In the genomic region with DNA sequence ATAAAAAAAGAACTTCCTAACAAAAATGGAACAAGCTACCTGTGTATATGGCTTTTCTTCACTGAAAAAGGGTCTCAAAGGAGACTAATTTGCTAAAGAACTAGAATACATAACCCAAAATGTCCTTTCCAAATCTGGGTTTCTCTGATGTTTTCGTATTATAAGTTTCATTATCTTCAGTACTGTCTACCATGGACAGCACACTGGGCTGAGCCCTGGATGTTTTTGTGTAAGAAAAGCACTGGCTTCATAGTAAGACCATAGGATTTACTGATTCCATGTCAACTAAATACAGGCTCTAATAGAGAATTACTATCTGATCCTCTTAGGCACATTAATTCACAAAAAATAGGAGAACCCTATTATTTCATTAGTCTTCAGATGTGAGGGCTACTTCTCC, we compare ENCODE assay signal across 13 cellular contexts.
A peak's percentile ranks its signal among the peaks of the same experiment; 100 is the strongest.
DNase-seq lines count a peak whose midpoint lies in the region; ATAC-seq and TF ChIP-seq lines count a peak whose summit lies in the region.
"Had no signal": no experiment of that assay in that cellular context is flagged by ENCODE, and none has a peak within 500 bp of the region (broad histone marks: within the 10 kb centered on the region; RNA-seq: fewer than 3 reads in every experiment).

No MANE protein-coding gene starts in this region.

- peaks cover 28% of the 10 kb centered on the region; the same call in 1 of the 2 replicates for H3K79me2 ChIP-seq in SK-N-SH (ENCODE audit: insufficient read depth)

- H4K20me1 ChIP-seq in SK-N-SH (ENCODE audit: insufficient read depth): peaks cover 5% of the 10 kb centered on the region; the same call in 1 of the 2 replicates

- TF ChIP-seq CTCF in SK-N-SH (IDR thresholded peaks at IDR 0.05) (no peak), choroid plexus epithelial cell (conservative IDR thresholded peaks at IDR 0.05; ENCODE audit: low read depth, low read length) (no peak), upper lobe of left lung (IDR thresholded peaks at IDR 0.05) (no peak)

- no peaks in the 10 kb centered on the region for H3K9me3 Mint-ChIP-seq in memory B cell

- DNase-seq in SK-N-SH (no peak), choroid plexus epithelial cell (ENCODE audit: low read depth) (peak; percentile 39), memory B cell (ENCODE audit: low spot score in 2 of 2) (no peak), SW480 (ENCODE audit: low spot score) (no peak), upper lobe of left lung (no peak)
- DNase-seq: AML-193, HCEC 1CT had no signal

- H3K4me1 ChIP-seq in SK-N-SH (ENCODE audit: control insufficient read depth in 1 of 2, insufficient read depth in 2 of 2, low read depth in 1 of 2, low read length in 1 of 2): peaks cover 0 to 4% of the 10 kb centered on the region in 2 experiments; a peak in 2 of 4 replicates
- no peaks in the 10 kb centered on the region for H3K4me1 ChIP-seq in upper lobe of left lung
- H3K4me1 ChIP-seq: BLaER1 had no signal

- H2AFZ ChIP-seq in SK-N-SH (ENCODE audit: low read depth): no peak overlapping the region

- no peaks in the 10 kb centered on the region for H3K27me3 Mint-ChIP-seq in memory B cell

- TF ChIP-seq EP300 in SK-N-SH (IDR thresholded peaks at IDR 0.05; ENCODE audit: borderline replicate concordance in 1 of 2, low read depth in 1 of 2, low read length in 1 of 2) (no peak), Ishikawa (IDR thresholded peaks at IDR 0.05; ENCODE audit: borderline replicate concordance) (no peak), upper lobe of left lung (IDR thresholded peaks at IDR 0.05) (no peak)

- CTCF ChIA-PET in SK-N-SH (lab: Yijun Ruan, JAX): interaction anchor here (1.2 kb wide), 1 partner anchor 131 kb away, joined by 4 read pairs; no protein-coding TSS in a partner anchor

- 93% methylated on average over 1 of the region's 1 CpG for WGBS in SK-N-SH (ENCODE audit: low lambda C conversion rate)
- 91 to 100% methylated on average over 1 of the region's 1 CpG for WGBS in upper lobe of left lung, 2 donors

- peaks cover 7% of the 10 kb centered on the region for H3F3A ChIP-seq in SK-N-SH (replicated peaks; ENCODE audit: insufficient read depth)

- H3K9me2 ChIP-seq in SK-N-SH: no peaks in the 10 kb centered on the region

- no peak overlapping the region for H3K27ac ChIP-seq in SK-N-SH (ENCODE audit: low read depth in 2 of 2, low read length in 1 of 2)
- H3K27ac ChIP-seq in upper lobe of left lung: no peak overlapping the region
- H3K27ac ChIP-seq: 22Rv1, BLaER1, HL-60 had no signal

- H3K27ac Mint-ChIP-seq in memory B cell: peak overlapping the region; percentile 37

- H3K36me3 ChIP-seq in SK-N-SH (replicated peaks in 1 of 2; ENCODE audit: control insufficient read depth in 1 of 2, insufficient read depth in 2 of 2, low read length in 1 of 2) (peaks cover 27% of the 10 kb centered on the region in 2 experiments), upper lobe of left lung (peaks cover 0 to 29% (median 0%) of the 10 kb centered on the region in 4 donors)

- no peak overlapping the region for H3K4me3 Mint-ChIP-seq in memory B cell

- peaks cover 28% of the 10 kb centered on the region for H3K36me3 Mint-ChIP-seq in memory B cell

- no peak overlapping the region for H3K9ac ChIP-seq in SK-N-SH
- H3K9ac ChIP-seq: BLaER1 had no signal

- H3K9me3 ChIP-seq in SK-N-SH (no peaks in the 10 kb centered on the region), upper lobe of left lung (no peaks in the 10 kb centered on the region)
- H3K9me3 ChIP-seq: BLaER1 had no signal

- TF ChIP-seq POLR2A in upper lobe of left lung (IDR thresholded peaks at IDR 0.05): no peak

- POLR2A ChIA-PET in SK-N-SH (lab: Yijun Ruan, JAX): no interaction called here

- no peak for ATAC-seq in SK-N-SH treated with all-trans-retinoic acid at 6 μM for 48 hours
- ATAC-seq in memory B cell (ENCODE audit: low read depth): no peak
- ATAC-seq in GM18519 (IDR thresholded peaks at IDR 0.05; ENCODE audit: low FRiP score, unreplicated experiment): no peak
- ATAC-seq in upper lobe of left lung (ENCODE audit: low FRiP score in 2 of 2): no peak

- no peaks in the 10 kb centered on the region for H3K4me1 Mint-ChIP-seq in memory B cell

- TF ChIP-seq RAD21 in SK-N-SH (IDR thresholded peaks at IDR 0.05; ENCODE audit: low read length) (no peak), Ishikawa (IDR thresholded peaks at IDR 0.05; ENCODE audit: low read depth) (no peak)

- no peaks in the 10 kb centered on the region for H3K27me3 ChIP-seq in SK-N-SH (ENCODE audit: insufficient read depth)
- no peaks in the 10 kb centered on the region for H3K27me3 ChIP-seq in upper lobe of left lung
- H3K27me3 ChIP-seq: BLaER1 had no signal

- H3K4me3 ChIP-seq in SK-N-SH (ENCODE audit: low read depth in 2 of 2, low read length in 1 of 2) (no peak overlapping the region), choroid plexus epithelial cell (ENCODE audit: low read depth, low read length) (no peak overlapping the region), upper lobe of left lung (no peak overlapping the region)
- H3K4me3 ChIP-seq: BLaER1 had no signal

- H3K4me2 ChIP-seq in SK-N-SH: no peak overlapping the region
- H3K4me2 ChIP-seq: BLaER1 had no signal

TF ChIP-seq in SK-N-SH, 30 proteins besides CTCF, POLR2A, EP300 and RAD21 (continues in another document):
- TF ChIP-seq CHD2 (IDR thresholded peaks at IDR 0.05; ENCODE audit: low read length, partially characterized antibody): no peak

TF ChIP-seq in SK-N-SH treated with all-trans-retinoic acid at 6 μM for 48 hours, 23 proteins besides CTCF, POLR2A, EP300 and RAD21 (continues in another document):
- TF ChIP-seq TCF4 (CRISPR knock-in tag; IDR thresholded peaks at IDR 0.05; ENCODE audit: borderline replicate concordance): no peak
- TF ChIP-seq OSR1 (CRISPR knock-in tag; IDR thresholded peaks at IDR 0.05): no peak
- TF ChIP-seq CSDC2 (CRISPR knock-in tag; IDR thresholded peaks at IDR 0.05): no peak
- no peak for TF ChIP-seq ARNTL (CRISPR knock-in tag; IDR thresholded peaks at IDR 0.05; ENCODE audit: borderline replicate concordance, low read depth)
- TF ChIP-seq TOX (CRISPR knock-in tag; IDR thresholded peaks at IDR 0.05; ENCODE audit: borderline replicate concordance): no peak
- TF ChIP-seq ZNF8 (CRISPR knock-in tag; IDR thresholded peaks at IDR 0.05): no peak
- TF ChIP-seq ZFP3 (CRISPR knock-in tag; IDR thresholded peaks at IDR 0.05): no peak
- TF ChIP-seq PPARA (CRISPR knock-in tag; IDR thresholded peaks at IDR 0.05; ENCODE audit: borderline replicate concordance): no peak
- TF ChIP-seq ZFP30 (CRISPR knock-in tag; IDR thresholded peaks at IDR 0.05): no peak
- TF ChIP-seq, protein P1, sequence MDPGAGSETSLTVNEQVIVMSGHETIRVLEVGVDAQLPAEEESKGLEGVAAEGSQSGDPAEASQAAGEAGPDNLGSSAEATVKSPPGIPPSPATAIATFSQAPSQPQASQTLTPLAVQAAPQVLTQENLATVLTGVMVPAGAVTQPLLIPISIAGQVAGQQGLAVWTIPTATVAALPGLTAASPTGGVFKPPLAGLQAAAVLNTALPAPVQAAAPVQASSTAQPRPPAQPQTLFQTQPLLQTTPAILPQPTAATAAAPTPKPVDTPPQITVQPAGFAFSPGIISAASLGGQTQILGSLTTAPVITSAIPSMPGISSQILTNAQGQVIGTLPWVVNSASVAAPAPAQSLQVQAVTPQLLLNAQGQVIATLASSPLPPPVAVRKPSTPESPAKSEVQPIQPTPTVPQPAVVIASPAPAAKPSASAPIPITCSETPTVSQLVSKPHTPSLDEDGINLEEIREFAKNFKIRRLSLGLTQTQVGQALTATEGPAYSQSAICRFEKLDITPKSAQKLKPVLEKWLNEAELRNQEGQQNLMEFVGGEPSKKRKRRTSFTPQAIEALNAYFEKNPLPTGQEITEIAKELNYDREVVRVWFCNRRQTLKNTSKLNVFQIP (CRISPR knock-in tag; IDR thresholded peaks at IDR 0.05; ENCODE audit: borderline replicate concordance, low read depth): no peak

TF ChIP-seq in Ishikawa, 13 proteins besides CTCF, POLR2A, EP300 and RAD21:
- TF ChIP-seq, protein P2, sequence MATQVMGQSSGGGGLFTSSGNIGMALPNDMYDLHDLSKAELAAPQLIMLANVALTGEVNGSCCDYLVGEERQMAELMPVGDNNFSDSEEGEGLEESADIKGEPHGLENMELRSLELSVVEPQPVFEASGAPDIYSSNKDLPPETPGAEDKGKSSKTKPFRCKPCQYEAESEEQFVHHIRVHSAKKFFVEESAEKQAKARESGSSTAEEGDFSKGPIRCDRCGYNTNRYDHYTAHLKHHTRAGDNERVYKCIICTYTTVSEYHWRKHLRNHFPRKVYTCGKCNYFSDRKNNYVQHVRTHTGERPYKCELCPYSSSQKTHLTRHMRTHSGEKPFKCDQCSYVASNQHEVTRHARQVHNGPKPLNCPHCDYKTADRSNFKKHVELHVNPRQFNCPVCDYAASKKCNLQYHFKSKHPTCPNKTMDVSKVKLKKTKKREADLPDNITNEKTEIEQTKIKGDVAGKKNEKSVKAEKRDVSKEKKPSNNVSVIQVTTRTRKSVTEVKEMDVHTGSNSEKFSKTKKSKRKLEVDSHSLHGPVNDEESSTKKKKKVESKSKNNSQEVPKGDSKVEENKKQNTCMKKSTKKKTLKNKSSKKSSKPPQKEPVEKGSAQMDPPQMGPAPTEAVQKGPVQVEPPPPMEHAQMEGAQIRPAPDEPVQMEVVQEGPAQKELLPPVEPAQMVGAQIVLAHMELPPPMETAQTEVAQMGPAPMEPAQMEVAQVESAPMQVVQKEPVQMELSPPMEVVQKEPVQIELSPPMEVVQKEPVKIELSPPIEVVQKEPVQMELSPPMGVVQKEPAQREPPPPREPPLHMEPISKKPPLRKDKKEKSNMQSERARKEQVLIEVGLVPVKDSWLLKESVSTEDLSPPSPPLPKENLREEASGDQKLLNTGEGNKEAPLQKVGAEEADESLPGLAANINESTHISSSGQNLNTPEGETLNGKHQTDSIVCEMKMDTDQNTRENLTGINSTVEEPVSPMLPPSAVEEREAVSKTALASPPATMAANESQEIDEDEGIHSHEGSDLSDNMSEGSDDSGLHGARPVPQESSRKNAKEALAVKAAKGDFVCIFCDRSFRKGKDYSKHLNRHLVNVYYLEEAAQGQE (IDR thresholded peaks at IDR 0.05; ENCODE audit: low read depth): peak; percentile 76
- TF ChIP-seq, protein P3, sequence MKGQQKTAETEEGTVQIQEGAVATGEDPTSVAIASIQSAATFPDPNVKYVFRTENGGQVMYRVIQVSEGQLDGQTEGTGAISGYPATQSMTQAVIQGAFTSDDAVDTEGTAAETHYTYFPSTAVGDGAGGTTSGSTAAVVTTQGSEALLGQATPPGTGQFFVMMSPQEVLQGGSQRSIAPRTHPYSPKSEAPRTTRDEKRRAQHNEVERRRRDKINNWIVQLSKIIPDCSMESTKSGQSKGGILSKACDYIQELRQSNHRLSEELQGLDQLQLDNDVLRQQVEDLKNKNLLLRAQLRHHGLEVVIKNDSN (IDR thresholded peaks at IDR 0.05): no peak
TF ChIP-seq in Ishikawa: peak in this region for 1.
